In genomic region chr2:227194219-227194618, GRCh38 we compare ENCODE assay signal across 24 cellular contexts. TPM values are rescaled to one million over a fixed set of nuclear protein-coding genes. Genes with fewer than 3 reads are reported as not detected.
"Had no signal": no experiment of that assay in that cellular context is flagged by ENCODE, and none has a peak within 500 bp of the region (broad histone marks: within the 10 kb centered on the region; RNA-seq: fewer than 3 reads in every experiment).

No MANE protein-coding gene starts in this region.

- H3K9me3 ChIP-seq: esophagus squamous epithelium, gastrocnemius medialis, heart right ventricle, left lung, lower lobe of right lung, mucosa of descending colon had no signal

- H3K4me3 Mint-ChIP-seq: mesothelial cell of epicardium had no signal

- H3K4me1 Mint-ChIP-seq: mesothelial cell of epicardium had no signal

- H3K27ac ChIP-seq: coronary artery, dorsolateral prefrontal cortex, esophagus squamous epithelium, heart right ventricle, left lung, lower lobe of right lung had no signal

- H3K4me1 ChIP-seq: esophagus squamous epithelium, left lung, lower lobe of right lung had no signal

- H3K27me3 ChIP-seq: esophagus squamous epithelium, gastrocnemius medialis, heart right ventricle, left lung had no signal

- H3K9me3 Mint-ChIP-seq: mesothelial cell of epicardium had no signal

- H3K36me3 Mint-ChIP-seq: mesothelial cell of epicardium had no signal

- ATAC-seq: gastrocnemius medialis, heart right ventricle, left cardiac atrium, left lung, left ventricle myocardium superior, lower lobe of right lung, mucosa of descending colon had no signal

- H3K27ac Mint-ChIP-seq: mesothelial cell of epicardium had no signal

- H3K4me3 ChIP-seq: coronary artery, dorsolateral prefrontal cortex, esophagus squamous epithelium, gastrocnemius medialis, heart right ventricle, left lung, lower lobe of right lung, mucosa of descending colon had no signal

- DNase-seq: dermis blood vessel endothelial cell; dorsolateral prefrontal cortex; effector CD4-positive, alpha-beta T cell; effector memory CD4-positive, alpha-beta T cell; esophagus squamous epithelium; foreskin fibroblast; foreskin melanocyte; gastrocnemius medialis; glutamatergic neuron; head of caudate nucleus; heart right ventricle; hippocampal formation; left cardiac atrium; left lung; left ventricle myocardium superior; lower lobe of right lung; mesenchymal stem cell; mucosa of descending colon had no signal

- H3K36me3 ChIP-seq: esophagus squamous epithelium, gastrocnemius medialis, heart right ventricle, left lung, lower lobe of right lung had no signal

RNA-seq across cellular contexts. Expression of gene COL4A3, which starts 29.8 kb away (rescaled TPM):
- total RNA-seq: endothelial cell of umbilical vein, glomerular endothelial cell, lung microvascular endothelial cell, mesothelial cell of epicardium had no signal
- polyA plus RNA-seq: endothelial cell of umbilical vein, keratinocyte had no signal

RNA-seq across cellular contexts. Expression of gene COL4A4, which starts 30.2 kb away (rescaled TPM):
- total RNA-seq: endothelial cell of umbilical vein, lung microvascular endothelial cell had no signal
- polyA plus RNA-seq: endothelial cell of umbilical vein, keratinocyte had no signal
